In genomic region chr1:23217421-23218115, GRCh38 we compare ENCODE assay signal across 8 cellular contexts. TPM values are rescaled to one million over a fixed set of nuclear protein-coding genes. Genes with fewer than 3 reads are reported as not detected.
DNase-seq lines count a peak whose midpoint lies in the region; ATAC-seq and TF ChIP-seq lines count a peak whose summit lies in the region.

HTR1D (minus strand) TSS chr1:23217502; CDS start chr1:23194219, 23,283 bp downstream.

- H3K4me3 ChIP-seq in GM06990 (replicated peaks; ENCODE audit: low read depth, low read length) (peak within 1 kb of the TSS; percentile 35), NT2/D1 (ENCODE audit: insufficient read length, low read depth) (peak within 1 kb of the TSS; percentile 59), epithelial cell of esophagus (ENCODE audit: low read length) (peak within 1 kb of the TSS; percentile 9), ovary (peak within 1 kb of the TSS; percentile 20)

- H3K36me3 ChIP-seq in GM06990 (ENCODE audit: control insufficient read depth, insufficient read depth, low read length) (no peaks in the 10 kb centered on the region), NT2/D1 (ENCODE audit: insufficient read depth, insufficient read length, low read length) (no peaks in the 10 kb centered on the region), ovary (no peaks in the 10 kb centered on the region)

- H3K9me3 ChIP-seq in NT2/D1 (ENCODE audit: insufficient read depth, low read length) (no peaks in the 10 kb centered on the region), ovary (no peaks in the 10 kb centered on the region)

- no peak within 1 kb of the TSS for H3K27ac ChIP-seq in ovary

- H3K27me3 ChIP-seq in GM06990 (replicated peaks; ENCODE audit: control insufficient read depth, insufficient read depth, low read length) (peaks cover 1% of the 10 kb centered on the region), NT2/D1 (ENCODE audit: insufficient read depth, insufficient read length) (peaks cover 28% of the 10 kb centered on the region), ovary (peaks cover 9% of the 10 kb centered on the region)

- ATAC-seq in HG03439 (IDR thresholded peaks at IDR 0.05; ENCODE audit: unreplicated experiment), result no peak

- no peak for TF ChIP-seq CTCF in GM06990 (IDR thresholded peaks at IDR 0.05; ENCODE audit: insufficient read depth, low read length, poor library complexity, severe bottlenecking)
- TF ChIP-seq CTCF in epithelial cell of esophagus (IDR thresholded peaks at IDR 0.05; ENCODE audit: insufficient read depth, low read depth, low read length, missing control alignments), result no peak
- TF ChIP-seq CTCF in ovary (IDR thresholded peaks at IDR 0.05), result no peak

- 2 to 3% (median 2%) methylated on average over 44 to 45 of the region's 45 CpGs for WGBS in ovary, 3 donors

- TF ChIP-seq EP300 in ovary (IDR thresholded peaks at IDR 0.05), result no peak

- no peak for TF ChIP-seq POLR2A in ovary (IDR thresholded peaks at IDR 0.05)

- intact Hi-C loops in ovary (cut with DNase I), result no loop called here

- H3K9ac ChIP-seq in NT2/D1 (ENCODE audit: insufficient read length, low read depth), result peak within 1 kb of the TSS; percentile 79

- no peak for DNase-seq in GM06990 (ENCODE audit: extremely low read depth, insufficient read length)
- no peak for DNase-seq in NT2/D1 (ENCODE audit: low read depth, low spot score)
- DNase-seq in epithelial cell of esophagus (ENCODE audit: low read depth), result no peak
- peak in 3 of 5 donors; percentile 15 to 38 (median 24) for DNase-seq in ovary
- DNase-seq in NAMALWA (ENCODE audit: low spot score), result no peak
- DNase-seq in SIG-M5 (lab: John Stamatoyannopoulos, UW), result no peak
- DNase-seq in NOMO-1 treated with dmso at 0.1 percent for 144 hours (lab: John Stamatoyannopoulos, UW; ENCODE audit: unreplicated experiment), result no peak

- H3K4me1 ChIP-seq in NT2/D1 (ENCODE audit: insufficient read depth, insufficient read length) (peaks cover 15% of the 10 kb centered on the region), ovary (ENCODE audit: insufficient read depth) (no peaks in the 10 kb centered on the region)

RNA-seq across cellular contexts. Expression of gene HTR1D, which starts in this region (rescaled TPM):
- under 1 TPM in 3 of 7 donors, not detected in 4; 0.08 to 0.80 (median 0.12) TPM for total RNA-seq in ovary
- polyA plus RNA-seq in ovary, result under 1 TPM in 1 of 2 donors, not detected in 1; 0.05 TPM

Comparison
In these comparisons a context has a peak if more than half of its experiments do, and no peak if none do; other contexts are left out.
1. Peak in DNase-seq and H3K4me3 ChIP-seq in ovary; RNA of the gene not detected or under 1 TPM.
2. H3K4me3 ChIP-seq: peak in every context shown above with its lines; median percentile 59 in NT2/D1; 35 in GM06990; 20 in ovary; 9 in epithelial cell of esophagus.